ENCODE assay signal across 1 cellular context in genomic region chr17:75914643-75915265, GRCh38.
TF ChIP-seq lines count a peak whose summit lies in the region.

No MANE protein-coding gene starts in this region.

TF ChIP-seq in K562, 482 proteins besides CTCF, POLR2A, EP300 and RAD21:
- TF ChIP-seq ZBTB33 (CRISPR knock-in tag; IDR thresholded peaks at IDR 0.05) (peak; percentile 97), SOX6 (IDR thresholded peaks at IDR 0.05) (no peak), POLR2G (IDR thresholded peaks at IDR 0.05; ENCODE audit: low read depth, low read length) (0 out of 2 replicates have a peak, but pooled peaks have one; percentile 30)
TF ChIP-seq in K562: peak in this region for 2.
